8 cellular contexts compared by ENCODE assay signal in genomic region chr6:9250852-9251251, GRCh38.
A peak's percentile ranks its signal among the peaks of the same experiment; 100 is the strongest.
DNase-seq lines count a peak whose midpoint lies in the region; ATAC-seq and TF ChIP-seq lines count a peak whose summit lies in the region.

No MANE protein-coding gene starts in this region.

- dilution Hi-C loops in IMR-90 (cut with HindIII; ENCODE audit: low sequenced_read_pairs, unreplicated experiment), result no loop called here

- in situ Hi-C loops in IMR-90 (cut with MboI; ENCODE audit: low sequenced_read_pairs), result no loop called here

- H3K36me3 ChIP-seq in IMR-90 (ENCODE audit: control insufficient read depth, insufficient read depth, low read length), result no peaks in the 10 kb centered on the region
- no peaks in the 10 kb centered on the region for H3K36me3 ChIP-seq in testis (ENCODE audit: low read depth, missing control alignments)

- BruUV-seq in IMR-90 (replicated peaks; lab: Mats Ljungman, UMichigan), result no TSS peak

- no peak overlapping the region for H2BK20ac ChIP-seq in IMR-90 (ENCODE audit: low read depth, low read length)

- peak; percentile 59 for ATAC-seq in IMR-90 (ENCODE audit: low read depth)
- peak; percentile 59 for ATAC-seq in Right ventricle myocardium superior (ENCODE audit: poor library complexity)
- ATAC-seq in GM19395 (IDR thresholded peaks at IDR 0.05; ENCODE audit: unreplicated experiment), result no peak

- no peak overlapping the region for H4K8ac ChIP-seq in IMR-90 (ENCODE audit: low read depth in 2 of 2, low read length in 2 of 2)

- POLR2A ChIA-PET in IMR-90 (lab: Charles Lee; ENCODE audit: unreplicated experiment), result no interaction called here

- H3K14ac ChIP-seq in IMR-90 (replicated peaks; ENCODE audit: low read depth, low read length), result no peak overlapping the region

- H2BK5ac ChIP-seq in IMR-90 (ENCODE audit: low read depth, low read length, poor library complexity, severe bottlenecking), result no peak overlapping the region

- H2AFZ ChIP-seq in IMR-90 (replicated peaks; ENCODE audit: low read length, poor library complexity), result peak overlapping the region; percentile 60

- no peak overlapping the region for H4K5ac ChIP-seq in IMR-90 (ENCODE audit: low read depth, low read length)

- no peak for TF ChIP-seq POLR2A in IMR-90 (IDR thresholded peaks at IDR 0.05; ENCODE audit: low read depth, low read length)
- TF ChIP-seq POLR2A in testis (IDR thresholded peaks at IDR 0.05), result no peak

- no peak overlapping the region for H2AK5ac ChIP-seq in IMR-90 (ENCODE audit: low read depth, low read length)

- H3K18ac ChIP-seq in IMR-90 (ENCODE audit: low read depth, low read length), result no peak overlapping the region

- H3K9me1 ChIP-seq in IMR-90 (ENCODE audit: insufficient read depth, low read length), result no peaks in the 10 kb centered on the region; the same call in 1 of the 2 replicates

- H3K4me1 ChIP-seq in IMR-90 (ENCODE audit: control insufficient read depth, insufficient read depth, low read length), result no peaks in the 10 kb centered on the region
- no peaks in the 10 kb centered on the region for H3K4me1 ChIP-seq in testis

- TF ChIP-seq CTCF in IMR-90 (conservative IDR thresholded peaks at IDR 0.05; ENCODE audit: low read depth, low read length), result peak; percentile 55
- TF ChIP-seq CTCF in testis (IDR thresholded peaks at IDR 0.05), result no peak

- H3K9ac ChIP-seq in IMR-90 (ENCODE audit: low read depth, low read length), result no peak overlapping the region

- peak; percentile 87 for DNase-seq in COR-L47 (lab: John Stamatoyannopoulos, UW)
- peak; percentile 53 for DNase-seq in IMR-90
- peak; percentile 76 for DNase-seq in SHP77 treated with DMSO at 0.1 percent for 48 hours (lab: John Stamatoyannopoulos, UW)
- DNase-seq in Right ventricle myocardium superior, result no peak
- DNase-seq in testis, result peak; percentile 26
- no peak for DNase-seq in stimulated activated naive CD4-positive, alpha-beta T cell (lab: John Stamatoyannopoulos, UW)
- no peak for DNase-seq in activated naive CD4-positive, alpha-beta T cell treated with Interleukin-2 at 50 U/mL for 16 hours

- no peak overlapping the region for H3K23ac ChIP-seq in IMR-90 (ENCODE audit: low read depth, low read length)

- no peak overlapping the region for H2BK15ac ChIP-seq in IMR-90 (ENCODE audit: low read depth, low read length)

- H3K9me3 ChIP-seq in IMR-90 (ENCODE audit: control insufficient read depth, insufficient read depth, low read length) (no peaks in the 10 kb centered on the region), testis (no peaks in the 10 kb centered on the region)

- H3K27ac ChIP-seq in IMR-90 (ENCODE audit: insufficient read depth, low read length) (no peak overlapping the region), testis (no peak overlapping the region)

- no CpG with 5 or more reads among the region's 9 CpGs for WGBS in IMR-90 (ENCODE audit: extremely low coverage in 2 of 2, insufficient read length in 1 of 2), 2 experiments
- 28 to 29% methylated on average over 9 of the region's 9 CpGs for WGBS in testis, 2 donors

- H3K4me2 ChIP-seq in IMR-90 (ENCODE audit: low read depth, low read length), result no peak overlapping the region

- H2AK9ac ChIP-seq in IMR-90 (replicated peaks; ENCODE audit: low read depth, low read length, poor library complexity), result no peak overlapping the region

- H3K27me3 ChIP-seq in IMR-90 (ENCODE audit: control insufficient read depth, insufficient read depth, low read length) (no peaks in the 10 kb centered on the region), testis (no peaks in the 10 kb centered on the region)

- peak; percentile 80 for TF ChIP-seq RAD21 in IMR-90 (IDR thresholded peaks at IDR 0.05; ENCODE audit: low read length)

- H3K56ac ChIP-seq in IMR-90 (ENCODE audit: extremely low read depth, insufficient read depth, low read length), result no peak overlapping the region

- H3K79me1 ChIP-seq in IMR-90 (ENCODE audit: low read depth in 1 of 2, low read length in 2 of 2), result no peaks in the 10 kb centered on the region

- H3K4ac ChIP-seq in IMR-90 (ENCODE audit: low read depth, low read length), result no peak overlapping the region

- H3K4me3 ChIP-seq in IMR-90 (ENCODE audit: insufficient read depth, low read depth, low read length) (no peak overlapping the region), testis (no peak overlapping the region)

- CTCF ChIA-PET in IMR-90 (lab: Yijun Ruan, JAX), result interaction anchor here (0.5 to 1.6 kb wide), 5 partner anchors 61 to 1179 kb away, joined by 3 to 10 read pairs (median 3); partner anchors contain the start of gene TFAP2A

- no peaks in the 10 kb centered on the region for H4K20me1 ChIP-seq in IMR-90 (ENCODE audit: insufficient read depth, low read length)

- H4K91ac ChIP-seq in IMR-90 (ENCODE audit: insufficient read depth, low read depth, low read length), result no peak overlapping the region

- intact Hi-C loops in IMR-90 (cut with micrococcal nuclease) (loop anchor here (2.0 to 10.0 kb wide), 5 partner anchors 269 to 1178 kb away; no protein-coding TSS in a partner anchor), Right ventricle myocardium superior (cut with DNase I) (loop anchor here (5.0 kb wide), 2 partner anchors 161 to 1176 kb away; no protein-coding TSS in a partner anchor), testis (cut with DNase I; ENCODE audit: low total_unique reads) (no loop called here)

- peak overlapping the region; percentile 19; the same call in 1 of the 2 replicates for H2BK120ac ChIP-seq in IMR-90 (ENCODE audit: low read depth, low read length)

TF ChIP-seq in IMR-90, 13 proteins besides CTCF, POLR2A, EP300 and RAD21:
- TF ChIP-seq NFE2L2 (IDR thresholded peaks at IDR 0.05; ENCODE audit: low read depth, low read length) (no peak), MAZ (IDR thresholded peaks at IDR 0.05; ENCODE audit: borderline replicate concordance, low read depth, low read length) (no peak), CHD1 (IDR thresholded peaks at IDR 0.05; ENCODE audit: low read depth, low read length) (no peak), SMC3 (IDR thresholded peaks at IDR 0.05; ENCODE audit: low read depth, low read length) (peak; percentile 54)
TF ChIP-seq in IMR-90: peak in this region for 1.

Comparison
In these comparisons a context has a peak if more than half of its experiments do, and no peak if none do; other contexts are left out.
1. DNase-seq: peak in COR-L47 (single experiment), IMR-90 (single experiment), SHP77 treated with DMSO at 0.1 percent for 48 hours (single experiment) and testis (single experiment); none in Right ventricle myocardium superior (single experiment), stimulated activated naive CD4-positive, alpha-beta T cell (0 of 6) and activated naive CD4-positive, alpha-beta T cell treated with Interleukin-2 at 50 U/mL for 16 hours (single experiment).